ENCODE assay signal across 31 cellular contexts in the genomic region with DNA sequence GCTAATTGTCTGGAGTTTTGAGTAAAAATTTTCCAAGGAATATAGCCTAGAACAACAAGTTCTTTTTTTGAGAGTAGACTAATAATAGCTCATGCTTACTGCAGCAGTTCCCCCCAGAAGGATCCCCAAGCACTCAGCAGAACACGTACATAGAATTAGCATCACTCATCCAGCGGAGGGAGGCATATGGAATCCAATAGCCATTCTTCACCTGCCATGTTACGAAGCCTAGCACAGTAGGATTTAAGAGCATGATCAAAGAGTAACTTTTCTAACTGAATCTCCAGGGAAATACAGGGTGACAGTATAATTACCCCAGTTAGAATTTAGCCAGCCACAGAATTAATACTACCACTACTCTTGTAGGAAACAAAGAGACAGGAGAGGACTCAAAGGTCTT.
"Had no signal": no experiment of that assay in that cellular context is flagged by ENCODE, and none has a peak within 500 bp of the region (broad histone marks: within the 10 kb centered on the region; RNA-seq: fewer than 3 reads in every experiment).

No MANE protein-coding gene starts in this region.

- H3K4me3 ChIP-seq: adrenal gland, ascending aorta, body of pancreas, breast epithelium, cardiac muscle cell had no signal

- H3K36me3 ChIP-seq: adrenal gland, ascending aorta, brain microvascular endothelial cell, breast epithelium, cardiac muscle cell had no signal

- ATAC-seq: activated naive CD4-positive, alpha-beta T cell treated with anti-CD3 and anti-CD28 coated beads, Interleukin-2, amount 50 U/mL, for 72 hours; activated naive CD8-positive, alpha-beta T cell treated with anti-CD3 and anti-CD28 coated beads, Interleukin-2, amount 50 U/mL, for 24 hours; activated T-cell treated with anti-CD3 and anti-CD28 coated beads, Interleukin-2, amount 50 U/mL, for 4 hours; activated T-cell treated with anti-CD3 and anti-CD28 coated beads, Interleukin-2, amount 50 U/mL, for 72 hours; activated T-helper 17 cell treated with anti-CD3 and anti-CD28 coated beads, Interleukin-2, amount 50 U/mL, for 72 hours; body of pancreas had no signal

- H3K27ac ChIP-seq: adrenal gland, ascending aorta, body of pancreas, brain microvascular endothelial cell, breast epithelium, cardiac muscle cell had no signal

- DNase-seq: activated effector memory CD4-positive, alpha-beta T cell treated with anti-CD3 and anti-CD28 coated beads, Interleukin-2, amount 50 U/mL, for 16 hours; activated effector memory CD4-positive, alpha-beta T cell treated with Interleukin-2 at 50 U/mL for 16 hours; activated gamma-delta T cell; activated gamma-delta T cell treated with Interleukin-2 at 50 U/mL for 16 hours; activated naive CD4-positive, alpha-beta T cell; activated naive CD4-positive, alpha-beta T cell treated with anti-CD3 and anti-CD28 coated beads for 36 hours; activated naive CD4-positive, alpha-beta T cell treated with anti-CD3 and anti-CD28 coated beads, Interleukin-2, amount 10 ng/mL, durations not matched to agents 7 days and 5 days; activated naive CD4-positive, alpha-beta T cell treated with anti-CD3 and anti-CD28 coated beads, Interleukin-2, amount 50 U/mL, for 16 hours; activated naive CD4-positive, alpha-beta T cell treated with Interleukin-2 at 50 U/mL for 16 hours; activated naive CD8-positive, alpha-beta T cell treated with anti-CD3 and anti-CD28 coated beads for 36 hours; activated naive CD8-positive, alpha-beta T cell treated with anti-CD3 and anti-CD28 coated beads, Interleukin-2, amount 10 ng/mL, durations not matched to agents 7 days and 5 days; activated naive CD8-positive, alpha-beta T cell treated with anti-CD3 and anti-CD28 coated beads, Interleukin-2, amount 50 U/mL, for 24 hours; activated T-cell treated with anti-CD3 and anti-CD28 coated beads, Interleukin-2, amount 50 U/mL, for 24 hours; activated T-cell treated with anti-CD3 and anti-CD28 coated beads, Interleukin-2, amount 50 U/mL, for 4 hours; activated T-cell treated with anti-CD3 and anti-CD28 coated beads, Interleukin-2, amount 50 U/mL, for 48 hours; activated T-cell treated with anti-CD3 and anti-CD28 coated beads, Interleukin-2, amount 50 U/mL, for 72 hours; adrenal gland; amniotic stem cell; amygdala; anterior cingulate cortex; aorta; body of pancreas; brain microvascular endothelial cell; caudate nucleus; central memory CD4-positive, alpha-beta T cell; cerebellar nuclear complex had no signal

- H3K9me3 ChIP-seq: adrenal gland, ascending aorta, body of pancreas, breast epithelium had no signal

- H3K27me3 ChIP-seq: adrenal gland, ascending aorta, body of pancreas, brain microvascular endothelial cell, breast epithelium, cardiac muscle cell had no signal
